ENCODE assay signal across 20 cellular contexts in genomic region chr12:119964876-119965275, GRCh38. TPM values are rescaled to one million over a fixed set of nuclear protein-coding genes. Genes with fewer than 3 reads are reported as not detected.
DNase-seq lines count a peak whose midpoint lies in the region; ATAC-seq, FAIRE-seq and TF ChIP-seq lines count a peak whose summit lies in the region.
"Had no signal": no experiment of that assay in that cellular context is flagged by ENCODE, and none has a peak within 500 bp of the region (broad histone marks: within the 10 kb centered on the region; RNA-seq: fewer than 3 reads in every experiment).

No MANE protein-coding gene starts in this region.

- H3K9ac ChIP-seq in kidney (ENCODE audit: low read length in 2 of 2): peak overlapping the region in 1 of 2 donors; percentile 26
- no peak overlapping the region for H3K9ac ChIP-seq in mammary epithelial cell (ENCODE audit: insufficient read depth, low read length)
- H3K9ac ChIP-seq: BLaER1 treated with 17β-estradiol and CSF1 and Interleukin-3, amounts not matched to agents 10 nM and 100 nM had no signal

- no peaks in the 10 kb centered on the region for H3K27me3 ChIP-seq in body of pancreas
- H3K27me3 ChIP-seq in mammary epithelial cell (ENCODE audit: insufficient read depth, low read length): no peaks in the 10 kb centered on the region
- H3K27me3 ChIP-seq: BLaER1 treated with 17β-estradiol and CSF1 and Interleukin-3, amounts not matched to agents 10 nM and 100 nM had no signal

- no peaks in the 10 kb centered on the region for H4K20me1 ChIP-seq in mammary epithelial cell (ENCODE audit: insufficient read depth, low read length)
- H4K20me1 ChIP-seq: BLaER1 treated with 17β-estradiol and CSF1 and Interleukin-3, amounts not matched to agents 10 nM and 100 nM had no signal

- no TSS peak for BruUV-seq in mammary epithelial cell (replicated peaks; lab: Mats Ljungman, UMichigan)

- DNase-seq in body of pancreas (peak in 1 of 4 donors; percentile 7), kidney (no peak), renal cortical epithelial cell (ENCODE audit: low read depth) (peak; percentile 59), mammary epithelial cell (no peak), omental fat pad (ENCODE audit: low spot score) (no peak)
- DNase-seq: AML-193; Caco-2; Calu3; CD4-positive, alpha-beta T cell; CD8-positive, alpha-beta T cell; DMS79 treated with DMSO at 0.1 percent for 48 hours; GF-D8 had no signal

- no peaks in the 10 kb centered on the region for H3K36me3 ChIP-seq in body of pancreas (replicated peaks in 1 of 2; ENCODE audit: insufficient read depth in 1 of 2, low read depth in 2 of 2)
- H3K36me3 ChIP-seq in kidney (ENCODE audit: control insufficient read depth in 1 of 2, insufficient read depth in 2 of 2, low read length in 2 of 2): no peaks in the 10 kb centered on the region
- H3K36me3 ChIP-seq in mammary epithelial cell (ENCODE audit: insufficient read depth, low read length): no peaks in the 10 kb centered on the region
- H3K36me3 ChIP-seq: BLaER1 treated with 17β-estradiol and CSF1 and Interleukin-3, amounts not matched to agents 10 nM and 100 nM had no signal

- H3K4me1 ChIP-seq in body of pancreas (peaks cover 5% of the 10 kb centered on the region), kidney (ENCODE audit: control insufficient read depth in 1 of 2, insufficient read depth in 1 of 2, low read depth in 1 of 2, low read length in 2 of 2) (peaks cover 4 to 24% of the 10 kb centered on the region in 2 donors), mammary epithelial cell (ENCODE audit: insufficient read depth, low read length) (no peaks in the 10 kb centered on the region)
- H3K4me1 ChIP-seq: A549, Caco-2 had no signal

- TF ChIP-seq POLR2A in body of pancreas (IDR thresholded peaks at IDR 0.05): no peak

- H3K4me2 ChIP-seq in mammary epithelial cell (ENCODE audit: insufficient read depth, low read depth, low read length): no peak overlapping the region
- H3K4me2 ChIP-seq: A549; BLaER1 treated with 17β-estradiol and CSF1 and Interleukin-3, amounts not matched to agents 10 nM and 100 nM had no signal

- peak; percentile 63 for FAIRE-seq in kidney (lab: Jason Lieb, UNC)
- FAIRE-seq: A549, D721Med, G401.6, GM12891, GM19239 had no signal

- H3K4me3 ChIP-seq in body of pancreas: no peak overlapping the region
- peak overlapping the region in 1 of 2 donors; percentile 4 for H3K4me3 ChIP-seq in kidney (ENCODE audit: low read length in 2 of 2)
- no peak overlapping the region for H3K4me3 ChIP-seq in mammary epithelial cell (replicated peaks in 1 of 3; ENCODE audit: insufficient read depth in 1 of 3, low read depth in 2 of 3, low read length in 3 of 3)
- H3K4me3 ChIP-seq: A549; BLaER1 treated with 17β-estradiol and CSF1 and Interleukin-3, amounts not matched to agents 10 nM and 100 nM had no signal

- intact Hi-C loops in body of pancreas (cut with DNase I): no loop called here
- intact Hi-C loops in kidney (cut with DNase I): no loop called here
- intact Hi-C loops in mammary epithelial cell (cut with micrococcal nuclease): no loop called here

- in situ Hi-C loops in mammary epithelial cell (cut with MboI; ENCODE audit: low sequenced_read_pairs in 2 of 2): no loop called here

- dilution Hi-C loops in mammary epithelial cell (cut with HindIII; ENCODE audit: low sequenced_read_pairs): loop anchor here (10.0 kb wide), 1 partner anchor 60 kb away; no protein-coding TSS in a partner anchor

- H2AFZ ChIP-seq in mammary epithelial cell (ENCODE audit: low read depth, low read length): no peak overlapping the region

- CTCF ChIA-PET in mammary epithelial cell (lab: Charles Lee; ENCODE audit: low non-redundant PET): no interaction called here

- no peaks in the 10 kb centered on the region for H3K79me2 ChIP-seq in mammary epithelial cell (ENCODE audit: insufficient read depth, low read length)

- WGBS in body of pancreas, 2 donors: 68 to 69% methylated on average over 5 of the region's 5 CpGs
- WGBS in mammary epithelial cell (ENCODE audit: low coverage, missing lambda C conversion rate): 93% methylated on average over 5 of the region's 5 CpGs

- H3K27ac ChIP-seq in body of pancreas (peak overlapping the region in 3 of 4 donors; percentile 28 to 69 (median 40)), kidney (ENCODE audit: low read depth in 2 of 2, low read length in 2 of 2) (peak overlapping the region; percentile 75 to 87), mammary epithelial cell (ENCODE audit: insufficient read depth, low read depth, low read length) (no peak overlapping the region)
- H3K27ac ChIP-seq: 22Rv1; A549; BLaER1 treated with 17β-estradiol and CSF1 and Interleukin-3, amounts not matched to agents 10 nM and 100 nM; C4-2B had no signal

- no peaks in the 10 kb centered on the region for H3K9me3 ChIP-seq in body of pancreas
- no peaks in the 10 kb centered on the region for H3K9me3 ChIP-seq in kidney (ENCODE audit: control insufficient read depth in 1 of 2, low read length in 2 of 2)
- H3K9me3 ChIP-seq in mammary epithelial cell (replicated peaks; ENCODE audit: insufficient read depth, low read length): peaks cover 3% of the 10 kb centered on the region
- H3K9me3 ChIP-seq: BLaER1 treated with 17β-estradiol and CSF1 and Interleukin-3, amounts not matched to agents 10 nM and 100 nM; Caco-2 had no signal

- ATAC-seq in body of pancreas (peak; percentile 53), omental fat pad (ENCODE audit: low FRiP score) (no peak)
- ATAC-seq: A549; CD8-positive, alpha-beta T cell had no signal

- no peak for TF ChIP-seq CTCF in body of pancreas (IDR thresholded peaks at IDR 0.05)
- no peak for TF ChIP-seq CTCF in kidney (IDR thresholded peaks at IDR 0.05; ENCODE audit: borderline replicate concordance, extremely low read depth, insufficient read depth)
- no peak for TF ChIP-seq CTCF in mammary epithelial cell (conservative IDR thresholded peaks at IDR 0.05 in 1 of 2, IDR thresholded peaks at IDR 0.05 in 1 of 2; ENCODE audit: extremely low read depth in 1 of 2, insufficient read depth in 1 of 2, low read depth in 1 of 2, low read length in 2 of 2)
- TF ChIP-seq CTCF in omental fat pad (IDR thresholded peaks at IDR 0.05): no peak

RNA-seq across cellular contexts. Expression of gene BICDL1, which starts 24.2 kb away (rescaled TPM):
- total RNA-seq in body of pancreas (1 to 10 TPM; 5.9 to 6.2 TPM), kidney (101 TPM), renal cortical epithelial cell (9.2 and 15.5 TPM in 2 replicates), mammary epithelial cell (10 to 100 TPM; 10.7 to 14.8 TPM), omental fat pad (100 to 1,000 TPM in 1 of 4 donors, 10 to 100 TPM in 2, not detected in 1; 58.6 to 219 (median 61.6) TPM)
- polyA plus RNA-seq in kidney (ENCODE audit: insufficient read depth, low read depth, low replicate concordance) (60.5 TPM), mammary epithelial cell (9.8 TPM)
- polyA minus RNA-seq in mammary epithelial cell: 8.0 TPM
